ENCODE assay signal across 8 cellular contexts in the genomic region with DNA sequence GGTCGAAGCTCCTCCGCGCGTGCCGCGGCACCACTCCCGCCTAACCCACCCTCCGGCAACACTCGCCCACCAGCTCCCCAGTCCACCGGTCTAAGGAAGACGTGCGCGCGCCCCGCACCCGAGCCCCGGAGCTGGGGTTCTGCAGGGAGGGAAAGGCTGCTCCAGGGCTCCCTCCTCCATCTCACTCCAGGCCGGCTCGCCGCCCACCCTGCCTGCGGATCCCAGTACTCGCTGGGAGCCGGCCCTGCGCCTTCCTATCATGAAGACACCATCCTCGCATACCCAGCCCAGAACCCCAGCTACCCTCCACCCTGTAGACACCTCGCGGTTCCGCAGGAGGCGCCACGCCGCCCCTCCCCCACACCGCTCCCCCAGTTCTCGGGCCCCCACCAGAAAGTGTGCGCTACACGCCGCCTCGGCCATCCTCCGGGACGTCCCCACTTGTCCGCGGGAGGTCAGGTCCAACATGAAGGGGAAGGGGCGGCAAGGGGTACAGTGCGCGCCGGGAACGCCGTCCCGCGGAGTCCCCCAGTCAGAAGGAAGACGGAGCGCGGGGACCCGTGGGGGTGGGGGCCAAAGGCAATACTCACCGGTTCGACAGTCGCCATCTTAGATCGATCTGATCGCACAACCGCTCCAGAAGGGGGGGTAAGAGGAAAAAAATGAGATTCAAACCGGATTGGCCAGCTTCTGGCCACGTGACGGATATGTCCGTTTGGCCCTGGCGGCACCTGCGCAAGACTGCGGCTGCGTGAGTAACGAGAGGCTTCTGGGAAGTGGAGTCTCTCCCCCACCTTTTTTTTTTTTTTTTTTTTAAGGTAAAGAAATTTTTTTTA. TPM values are rescaled to one million over a fixed set of nuclear protein-coding genes. Genes with fewer than 3 reads are reported as not detected.
DNase-seq lines count a peak whose midpoint lies in the region; ATAC-seq, FAIRE-seq and TF ChIP-seq lines count a peak whose summit lies in the region.

A gene with protein sequence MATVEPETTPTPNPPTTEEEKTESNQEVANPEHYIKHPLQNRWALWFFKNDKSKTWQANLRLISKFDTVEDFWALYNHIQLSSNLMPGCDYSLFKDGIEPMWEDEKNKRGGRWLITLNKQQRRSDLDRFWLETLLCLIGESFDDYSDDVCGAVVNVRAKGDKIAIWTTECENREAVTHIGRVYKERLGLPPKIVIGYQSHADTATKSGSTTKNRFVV (minus strand): TSS at position 629 of the 836 bp plus-strand sequence. CDS start 21 bp downstream, at position 608.

- in situ Hi-C loops in HepG2 (cut with HindIII; ENCODE audit: extremely low pct_ligation_motif_present, low pct_unique_long_range_greater_than_20kb): no loop called here

- 1% methylated on average over 47 of the region's 68 CpGs for WGBS in HepG2 (ENCODE audit: low lambda C conversion rate)

- peak; percentile 78 for ATAC-seq in GM19395 (IDR thresholded peaks at IDR 0.05; ENCODE audit: unreplicated experiment)
- peak; percentile 57 for ATAC-seq in HG03565 (IDR thresholded peaks at IDR 0.05; ENCODE audit: unreplicated experiment)
- ATAC-seq in HepG2: peak; percentile 78

- no peak; the same call in 1 of the 2 replicates for TF ChIP-seq RAD21 in HepG2 (CRISPR knock-in tag; IDR thresholded peaks at IDR 0.05)

- peak within 1 kb of the TSS; percentile 82 to 99 (median 93) for H3K4me3 ChIP-seq in HepG2 (replicated peaks in 1 of 3; ENCODE audit: insufficient read depth in 1 of 3, low read depth in 2 of 3, low read length in 3 of 3)

- H4K20me1 ChIP-seq in HepG2 (ENCODE audit: insufficient read depth, low read length): peaks cover 26% of the 10 kb centered on the region

- peak; percentile 49 to 67; a peak in 3 of 4 replicates for TF ChIP-seq POLR2A in HepG2 (IDR thresholded peaks at IDR 0.05; ENCODE audit: insufficient read depth in 1 of 2, low read depth in 2 of 2, low read length in 2 of 2)

- peak; percentile 73 for FAIRE-seq in HepG2 (lab: Jason Lieb, UNC)

- peaks cover 30% of the 10 kb centered on the region for H3K4me1 ChIP-seq in HepG2 (ENCODE audit: insufficient read depth, low read length)

- peak within 1 kb of the TSS; percentile 92 for H2AFZ ChIP-seq in HepG2 (ENCODE audit: low read length)

- BruUV-seq in HepG2 (replicated peaks; lab: Mats Ljungman, UMichigan): no TSS peak

- H3K9me3 ChIP-seq in HepG2 (ENCODE audit: low read length): no peaks in the 10 kb centered on the region

- CTCF ChIA-PET in HepG2 (lab: Yijun Ruan, JAX; ENCODE audit: low intra/inter-chr PET ratio, low total read pairs): no interaction called here

- TF ChIP-seq EP300 in HepG2 (IDR thresholded peaks at IDR 0.05; ENCODE audit: low read depth in 2 of 2, low read length in 2 of 2): 0 out of 4 replicates have a peak, but pooled peaks of 1 of the 2 experiments have one; percentile 39
- no peak for TF ChIP-seq EP300 in HepG2 (CRISPR knock-in tag; IDR thresholded peaks at IDR 0.05; ENCODE audit: borderline replicate concordance)

- peak within 1 kb of the TSS; percentile 95 for H3K27ac ChIP-seq in HepG2 (ENCODE audit: extremely low read length, insufficient read depth, low read length)

- TF ChIP-seq CTCF in HepG2 (CRISPR knock-in tag; IDR thresholded peaks at IDR 0.05): peak; percentile 42

- POLR2A ChIA-PET in HepG2 (lab: Yijun Ruan, JAX): interaction anchor here (0.7 to 3.4 kb wide), 13 partner anchors 11 to 935 kb away, joined by 3 to 31 read pairs (median 3); a partner anchor contains a TSS

- peak within 1 kb of the TSS; percentile 92 for H3K4me2 ChIP-seq in HepG2 (ENCODE audit: low read depth, low read length)

- 0 out of 5 replicates have a peak, but pooled peaks cover 2 to 5% of the 10 kb centered on the region in 2 experiments for H3K36me3 ChIP-seq in HepG2 (replicated peaks in 1 of 2; ENCODE audit: control insufficient read depth in 1 of 2, insufficient read depth in 2 of 2, low read length in 2 of 2)

- H3K9ac ChIP-seq in HepG2 (ENCODE audit: insufficient read depth, low read depth, low read length): peak within 1 kb of the TSS; percentile 94

- peaks cover 48% of the 10 kb centered on the region for H3K79me2 ChIP-seq in HepG2 (ENCODE audit: insufficient read depth, low read length)

- intact Hi-C loops in HepG2 (cut with micrococcal nuclease; ENCODE audit: unreplicated experiment): loop anchor here (1.0 to 5.0 kb wide), 5 partner anchors 67 to 785 kb away; a partner anchor contains a TSS

- no peaks in the 10 kb centered on the region; a peak in 1 of 5 replicates for H3K27me3 ChIP-seq in HepG2 (ENCODE audit: control insufficient read depth in 1 of 2, insufficient read depth in 2 of 2, low read length in 2 of 2)

- peak; percentile 99 for DNase-seq in CD1c-positive myeloid dendritic cell (ENCODE audit: extremely low spot score)
- peak; percentile 91 for DNase-seq in NCI-H774 (lab: John Stamatoyannopoulos, UW)
- peak; percentile 94 to 96 for DNase-seq in activated CD4-positive, alpha-beta T cell treated with anti-CD3 and anti-CD28 coated beads, Interleukin-2, amount 50 U/mL, for 4 hours
- peak; percentile 97 to 99 for DNase-seq in dermis microvascular lymphatic vessel endothelial cell (ENCODE audit: low read depth in 2 of 2)
- DNase-seq in HepG2 (ENCODE audit: low spot score): peak; percentile 98
- peak; percentile 94 for DNase-seq in stimulated activated CD4-positive, alpha-beta T cell treated with anti-CD3 and anti-CD28 coated beads, Interleukin-4, amount 100 ng/mL, for 1 hour

TF ChIP-seq in HepG2, 621 proteins besides CTCF, POLR2A, EP300 and RAD21 (continues in another document):
- TF ChIP-seq, protein P1, sequence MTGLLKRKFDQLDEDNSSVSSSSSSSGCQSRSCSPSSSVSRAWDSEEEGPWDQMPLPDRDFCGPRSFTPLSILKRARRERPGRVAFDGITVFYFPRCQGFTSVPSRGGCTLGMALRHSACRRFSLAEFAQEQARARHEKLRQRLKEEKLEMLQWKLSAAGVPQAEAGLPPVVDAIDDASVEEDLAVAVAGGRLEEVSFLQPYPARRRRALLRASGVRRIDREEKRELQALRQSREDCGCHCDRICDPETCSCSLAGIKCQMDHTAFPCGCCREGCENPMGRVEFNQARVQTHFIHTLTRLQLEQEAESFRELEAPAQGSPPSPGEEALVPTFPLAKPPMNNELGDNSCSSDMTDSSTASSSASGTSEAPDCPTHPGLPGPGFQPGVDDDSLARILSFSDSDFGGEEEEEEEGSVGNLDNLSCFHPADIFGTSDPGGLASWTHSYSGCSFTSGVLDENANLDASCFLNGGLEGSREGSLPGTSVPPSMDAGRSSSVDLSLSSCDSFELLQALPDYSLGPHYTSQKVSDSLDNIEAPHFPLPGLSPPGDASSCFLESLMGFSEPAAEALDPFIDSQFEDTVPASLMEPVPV (CRISPR knock-in tag; IDR thresholded peaks at IDR 0.05): peak; percentile 46; the same call in 1 of the 2 replicates
- TF ChIP-seq, protein P2, sequence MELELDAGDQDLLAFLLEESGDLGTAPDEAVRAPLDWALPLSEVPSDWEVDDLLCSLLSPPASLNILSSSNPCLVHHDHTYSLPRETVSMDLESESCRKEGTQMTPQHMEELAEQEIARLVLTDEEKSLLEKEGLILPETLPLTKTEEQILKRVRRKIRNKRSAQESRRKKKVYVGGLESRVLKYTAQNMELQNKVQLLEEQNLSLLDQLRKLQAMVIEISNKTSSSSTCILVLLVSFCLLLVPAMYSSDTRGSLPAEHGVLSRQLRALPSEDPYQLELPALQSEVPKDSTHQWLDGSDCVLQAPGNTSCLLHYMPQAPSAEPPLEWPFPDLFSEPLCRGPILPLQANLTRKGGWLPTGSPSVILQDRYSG (CRISPR knock-in tag; IDR thresholded peaks at IDR 0.05): no peak
- peak; percentile 83 for TF ChIP-seq RBFOX2 (IDR thresholded peaks at IDR 0.05; ENCODE audit: low read depth, low read length)
- no peak for TF ChIP-seq SRF (IDR thresholded peaks at IDR 0.05; ENCODE audit: low read depth, low read length)
- TF ChIP-seq KLF9 (CRISPR knock-in tag; IDR thresholded peaks at IDR 0.05; ENCODE audit: low read depth): no peak
- TF ChIP-seq ZNF251 (CRISPR knock-in tag; IDR thresholded peaks at IDR 0.05): no peak

RNA-seq across cellular contexts. Expression of the gene that starts here (rescaled TPM):
- total RNA-seq in dermis microvascular lymphatic vessel endothelial cell (136 and 164 TPM in 2 replicates), HepG2 (2016; rRNA removed; fragmentation: Illumina TruSeq; extraction: Trizol) (194 and 288 TPM in 2 replicates)
- 40.9 and 48.1 TPM in 2 replicates for total RNA-seq in HepG2 (2016; cell fraction: cytosol; rRNA removed; fragmentation: Illumina TruSeq; extraction: Trizol; ENCODE audit: low read depth)
- 189 and 288 TPM in 2 replicates for total RNA-seq in HepG2 (2016; cell fraction: insoluble cytoplasmic fraction; rRNA removed; fragmentation: Illumina TruSeq; extraction: Trizol)
- 81.4 and 95.8 TPM in 2 replicates for total RNA-seq in HepG2 (2016; cell fraction: membrane; rRNA removed; fragmentation: Illumina TruSeq; extraction: Trizol)
- total RNA-seq in HepG2 (2016; cell fraction: nucleus; rRNA removed; fragmentation: Illumina TruSeq; extraction: Trizol): 82.9 and 99.3 TPM in 2 replicates
- 37.1 and 50.8 TPM in 2 replicates for polyA plus RNA-seq in HepG2 (2011; rRNA removed)
- 26.0 and 35.9 TPM in 2 replicates for polyA plus RNA-seq in HepG2 (2011; cell fraction: cytosol; rRNA removed)
- polyA plus RNA-seq in HepG2 (2011; cell fraction: nucleus; rRNA removed): 15.4 and 20.2 TPM in 2 replicates
- 53.5 and 67.1 TPM in 2 replicates for polyA plus RNA-seq in HepG2 (2012)
- 13.9 and 17.2 TPM in 2 replicates for polyA plus RNA-seq in HepG2 (2016; cell fraction: cytosol; fragmentation: Illumina TruSeq; extraction: Trizol; ENCODE audit: low read depth)
- polyA plus RNA-seq in HepG2 (2016; cell fraction: insoluble cytoplasmic fraction; fragmentation: Illumina TruSeq; extraction: Trizol; ENCODE audit: low read depth): 202 and 240 TPM in 2 replicates
- 27.3 and 34.3 TPM in 2 replicates for polyA plus RNA-seq in HepG2 (2016; cell fraction: membrane; fragmentation: Illumina TruSeq; extraction: Trizol; ENCODE audit: low read depth)
- 73.4 and 87.3 TPM in 2 replicates for polyA plus RNA-seq in HepG2 (2016; cell fraction: nucleus; fragmentation: Illumina TruSeq; extraction: Trizol; ENCODE audit: insufficient read depth, low read depth)
- polyA minus RNA-seq in HepG2 (2011; rRNA and poly(A)+ RNA removed; ENCODE audit: low replicate concordance): 17.0 and 19.1 TPM in 2 replicates
- polyA minus RNA-seq in HepG2 (2011; cell fraction: cytosol; rRNA and poly(A)+ RNA removed): 66.1 and 67.1 TPM in 2 replicates
- 70.2 and 70.7 TPM in 2 replicates for polyA minus RNA-seq in HepG2 (2011; cell fraction: nucleus; rRNA and poly(A)+ RNA removed)

Comparison
In these comparisons a context has a peak if more than half of its experiments do, and no peak if none do; other contexts are left out.
1. Peak in every context shown above with its lines: DNase-seq, ATAC-seq, H3K4me3 ChIP-seq and H3K27ac ChIP-seq.